ENCODE assay signal across 21 cellular contexts in genomic region chr3:459376-459710, GRCh38.
DNase-seq lines count a peak whose midpoint lies in the region; ATAC-seq and TF ChIP-seq lines count a peak whose summit lies in the region.
"Had no signal": no experiment of that assay in that cellular context is flagged by ENCODE, and none has a peak within 500 bp of the region (broad histone marks: within the 10 kb centered on the region; RNA-seq: fewer than 3 reads in every experiment).

No MANE protein-coding gene starts in this region.

- ATAC-seq in left lobe of liver = no peak

- H3K4me3 Mint-ChIP-seq in neural progenitor cell = peak overlapping the region; percentile 18
- H3K4me3 Mint-ChIP-seq: CD8-positive, alpha-beta memory T cell had no signal

- H3K9me3 Mint-ChIP-seq in neural progenitor cell = peaks cover 3% of the 10 kb centered on the region

- peaks cover 33% of the 10 kb centered on the region for H3K4me1 ChIP-seq in neural progenitor cell
- H3K4me1 ChIP-seq: SJCRH30 had no signal

- H4K20me1 ChIP-seq in neural progenitor cell (ENCODE audit: low read depth) = no peaks in the 10 kb centered on the region

- peaks cover 19% of the 10 kb centered on the region for H3F3A ChIP-seq in neural progenitor cell (ENCODE audit: low read depth)

- DNase-seq in NCI-H524 (lab: John Stamatoyannopoulos, UW) (peak; percentile 32 to 73), NCI-H524 treated with DMSO at 0.1 percent for 48 hours (lab: John Stamatoyannopoulos, UW) (no peak), cerebellar cortex (ENCODE audit: low spot score) (peak; percentile 92), neural progenitor cell (ENCODE audit: low spot score) (peak; percentile 24), iPS-NIHi11 (ENCODE audit: low spot score) (no peak), left lobe of liver (ENCODE audit: low spot score) (no peak), NCI-H774 (lab: John Stamatoyannopoulos, UW) (no peak)
- no peak for DNase-seq in activated naive CD4-positive, alpha-beta T cell (lab: John Stamatoyannopoulos, UW)
- DNase-seq: 8988T; AML-193; Calu3; CD8-positive, alpha-beta memory T cell; DMS79 treated with DMSO at 0.1 percent for 48 hours; GOT3; KG1; NCI-H1092; NCI-H1436 treated with DMSO at 0.1 percent for 48 hours; NCI-H1930; NCI-H345; SJCRH30; T-helper 1 cell had no signal

- H3K4me2 ChIP-seq in neural progenitor cell = peak overlapping the region; percentile 24

- peaks cover 6% of the 10 kb centered on the region for H3K27me3 Mint-ChIP-seq in neural progenitor cell (ENCODE audit: insufficient read depth, low read depth)
- H3K27me3 Mint-ChIP-seq: CD8-positive, alpha-beta memory T cell had no signal

- no peak overlapping the region for H3K27ac ChIP-seq in neural progenitor cell
- H3K27ac ChIP-seq: SJCRH30 had no signal

- TF ChIP-seq CTCF in neural progenitor cell (IDR thresholded peaks at IDR 0.05) = no peak

- no peaks in the 10 kb centered on the region for H3K36me3 ChIP-seq in neural progenitor cell
- H3K36me3 ChIP-seq: SJCRH30 had no signal

- no peaks in the 10 kb centered on the region for H3K27me3 ChIP-seq in neural progenitor cell
- H3K27me3 ChIP-seq: SJCRH30 had no signal

- H2AFZ ChIP-seq in neural progenitor cell (replicated peaks) = peak overlapping the region; percentile 56

- H3K27ac Mint-ChIP-seq in neural progenitor cell = peak overlapping the region; percentile 96
- H3K27ac Mint-ChIP-seq: CD8-positive, alpha-beta memory T cell had no signal

- no peak overlapping the region for H3K9ac ChIP-seq in neural progenitor cell

- H3K4me3 ChIP-seq in neural progenitor cell = no peak overlapping the region
- H3K4me3 ChIP-seq: SJCRH30 had no signal

- no peaks in the 10 kb centered on the region for H3K9me3 ChIP-seq in neural progenitor cell (ENCODE audit: low read depth)
- H3K9me3 ChIP-seq: SJCRH30 had no signal

- peaks cover under 1% of the 10 kb centered on the region for H3K36me3 Mint-ChIP-seq in neural progenitor cell
- H3K36me3 Mint-ChIP-seq: CD8-positive, alpha-beta memory T cell had no signal

- peaks cover 55% of the 10 kb centered on the region for H3K4me1 Mint-ChIP-seq in neural progenitor cell
- H3K4me1 Mint-ChIP-seq: CD8-positive, alpha-beta memory T cell had no signal

- H3K79me2 ChIP-seq in neural progenitor cell (ENCODE audit: low read depth) = no peaks in the 10 kb centered on the region

Comparison
In these comparisons a context has a peak if more than half of its experiments do, and no peak if none do; other contexts are left out.
1. DNase-seq: peak in NCI-H524 (2 of 2), cerebellar cortex (single experiment) and neural progenitor cell (single experiment); none in NCI-H524 treated with DMSO at 0.1 percent for 48 hours (single experiment), activated naive CD4-positive, alpha-beta T cell (0 of 4), iPS-NIHi11 (single experiment), left lobe of liver (single experiment) and NCI-H774 (single experiment).